ENCODE assay signal across 7 cellular contexts in the genomic region with DNA sequence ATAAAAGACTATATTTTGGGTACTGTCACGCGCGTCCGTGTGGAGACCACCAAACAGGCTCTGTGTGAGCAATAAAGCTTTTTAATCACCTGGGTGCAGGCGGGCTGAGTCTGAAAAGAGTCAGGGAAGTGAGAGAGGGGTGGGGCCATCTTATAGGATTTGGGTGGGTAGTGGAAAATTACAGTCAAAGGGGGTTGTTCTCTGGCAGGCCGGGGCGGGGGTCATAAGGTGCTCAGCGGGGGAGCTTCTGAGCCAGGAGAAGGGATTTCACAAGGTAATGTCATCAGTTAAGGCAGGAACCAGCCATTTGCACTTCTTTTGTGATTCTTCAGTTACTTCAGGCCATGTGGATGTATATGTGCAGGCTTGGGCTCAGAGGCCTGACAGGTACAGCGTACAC. TPM values are rescaled to one million over a fixed set of nuclear protein-coding genes. Genes with fewer than 3 reads are reported as not detected.
DNase-seq lines count a peak whose midpoint lies in the region; ATAC-seq, FAIRE-seq and TF ChIP-seq lines count a peak whose summit lies in the region.
"Not testable (repeated sequence)": the region's sequence is repeated elsewhere in the genome, so short reads cannot be mapped to it uniquely, and the experiment has no call there.

No MANE protein-coding gene starts in this region.

- H3K9me3 Mint-ChIP-seq in WTC11; activated naive CD4-positive, alpha-beta T cell treated with anti-CD3 and anti-CD28 coated beads, Interleukin-2, amount 10 ng/mL, durations not matched to agents 7 days and 5 days; endodermal cell; memory B cell: not testable (repeated sequence)

- CTCF ChIA-PET in WTC11 (lab: Charles Lee): interaction anchor here (0.7 to 3.4 kb wide), 9 partner anchors 11 to 243 kb away, joined by 3 to 14 read pairs (median 6); a partner anchor contains a TSS
- CTCF ChIA-PET in activated naive CD4-positive, alpha-beta T cell treated with anti-CD3 and anti-CD28 coated beads, Interleukin-2, amount 10 ng/mL, durations not matched to agents 7 days and 5 days (lab: Charles Lee): interaction anchor here (1.0 to 2.5 kb wide), 2 partner anchors 9 to 11 kb away, joined by 3 to 9 read pairs; no protein-coding TSS in a partner anchor

- not testable (repeated sequence) for H3K9me2 ChIP-seq in OCI-LY1 (ENCODE audit: low read depth, low read length)

- peak overlapping the region; percentile 93; the same call in 1 of the 2 replicates for H3K9ac ChIP-seq in ES-I3 (ENCODE audit: low read depth, low read length)
- H3K9ac ChIP-seq in OCI-LY1 (ENCODE audit: low read length); endodermal cell (ENCODE audit: extremely low read depth, low read length, poor library complexity, severe bottlenecking): not testable (repeated sequence)

- H3K36me3 Mint-ChIP-seq in WTC11; activated naive CD4-positive, alpha-beta T cell treated with anti-CD3 and anti-CD28 coated beads, Interleukin-2, amount 10 ng/mL, durations not matched to agents 7 days and 5 days; memory B cell: not testable (repeated sequence)
- peaks cover 11% of the 10 kb centered on the region for H3K36me3 Mint-ChIP-seq in endodermal cell (ENCODE audit: low read depth)

- not testable (repeated sequence) for H3K27me3 ChIP-seq in OCI-LY1 (ENCODE audit: insufficient read depth, low read length); endodermal cell (ENCODE audit: control insufficient read depth, insufficient read depth, low read length, poor library complexity, severe bottlenecking); pancreas

- H3K4me2 ChIP-seq in OCI-LY1 (ENCODE audit: low read length): peak overlapping the region; percentile 75; the same call in 1 of the 2 replicates

- not testable (repeated sequence) for FAIRE-seq in pancreas (lab: Jason Lieb, UNC)

- not testable (repeated sequence) for ATAC-seq in WTC11; memory B cell (ENCODE audit: low read depth); pancreas

- not testable (repeated sequence) for H3K4me3 ChIP-seq in OCI-LY1 (ENCODE audit: low read depth, low read length, poor library complexity, severe bottlenecking)
- H3K4me3 ChIP-seq in endodermal cell (ENCODE audit: low read length): peak overlapping the region; percentile 93
- peak overlapping the region in 2 of 4 donors; percentile 100 for H3K4me3 ChIP-seq in pancreas

- intact Hi-C loops in pancreas (cut with DNase I): not testable (repeated sequence)

- not testable (repeated sequence) for H3F3A ChIP-seq in OCI-LY1 (ENCODE audit: insufficient read depth, low read length)

- not testable (repeated sequence) for TF ChIP-seq CTCF in OCI-LY1 (IDR thresholded peaks at IDR 0.05; ENCODE audit: low read length); WTC11 (IDR thresholded peaks at IDR 0.05); endodermal cell (conservative IDR thresholded peaks at IDR 0.05); pancreas (IDR thresholded peaks at IDR 0.05)

- DNase-seq in WTC11 (ENCODE audit: low spot score): peak; percentile 64
- not testable (repeated sequence) for DNase-seq in activated naive CD4-positive, alpha-beta T cell treated with anti-CD3 and anti-CD28 coated beads, Interleukin-2, amount 10 ng/mL, durations not matched to agents 7 days and 5 days; memory B cell (ENCODE audit: low spot score in 2 of 2); pancreas
- peak; percentile 91 for DNase-seq in endodermal cell

- H3K9me3 ChIP-seq in ES-I3 (ENCODE audit: control insufficient read depth, insufficient read depth, low read length); OCI-LY1 (ENCODE audit: low read length); endodermal cell (ENCODE audit: control insufficient read depth, low read length); pancreas: not testable (repeated sequence)

- H3K4me1 ChIP-seq in ES-I3 (ENCODE audit: insufficient read depth, low read length): peaks cover 18% of the 10 kb centered on the region
- peaks cover 23% of the 10 kb centered on the region for H3K4me1 ChIP-seq in OCI-LY1 (ENCODE audit: insufficient read depth, low read length, severe bottlenecking)
- H3K4me1 ChIP-seq in endodermal cell (ENCODE audit: control insufficient read depth, insufficient read depth, low read length): not testable (repeated sequence)
- H3K4me1 ChIP-seq in pancreas: peaks cover 1 to 25% (median 24%) of the 10 kb centered on the region in 3 donors

- H3K4me1 Mint-ChIP-seq in WTC11 (peaks cover 52% of the 10 kb centered on the region), endodermal cell (peaks cover 29% of the 10 kb centered on the region), memory B cell (peaks cover 20% of the 10 kb centered on the region)
- H3K4me1 Mint-ChIP-seq in activated naive CD4-positive, alpha-beta T cell treated with anti-CD3 and anti-CD28 coated beads, Interleukin-2, amount 10 ng/mL, durations not matched to agents 7 days and 5 days: peaks cover 39% of the 10 kb centered on the region

- H3K4me3 Mint-ChIP-seq in WTC11: peak overlapping the region; percentile 99
- peak overlapping the region; percentile 29 for H3K4me3 Mint-ChIP-seq in activated naive CD4-positive, alpha-beta T cell treated with anti-CD3 and anti-CD28 coated beads, Interleukin-2, amount 10 ng/mL, durations not matched to agents 7 days and 5 days
- H3K4me3 Mint-ChIP-seq in endodermal cell: peak overlapping the region; percentile 77
- H3K4me3 Mint-ChIP-seq in memory B cell: peak overlapping the region; percentile 6

- H3K27ac ChIP-seq in OCI-LY1 (ENCODE audit: low read depth, low read length, poor library complexity, severe bottlenecking); endodermal cell (ENCODE audit: low read depth, low read length): not testable (repeated sequence)
- peak overlapping the region in 3 of 4 donors; percentile 94 to 99 (median 98) for H3K27ac ChIP-seq in pancreas

- H3K79me2 ChIP-seq in OCI-LY1 (ENCODE audit: insufficient read depth, low read length): peaks cover 18% of the 10 kb centered on the region

- POLR2A ChIA-PET in WTC11 (lab: Charles Lee): not testable (repeated sequence)

- H2AFZ ChIP-seq in OCI-LY1 (ENCODE audit: low read length): not testable (repeated sequence)

- peak overlapping the region; percentile 96 for H3K27ac Mint-ChIP-seq in WTC11
- not testable (repeated sequence) for H3K27ac Mint-ChIP-seq in activated naive CD4-positive, alpha-beta T cell treated with anti-CD3 and anti-CD28 coated beads, Interleukin-2, amount 10 ng/mL, durations not matched to agents 7 days and 5 days; memory B cell
- H3K27ac Mint-ChIP-seq in endodermal cell: peak overlapping the region; percentile 83

- not testable (repeated sequence) for H4K20me1 ChIP-seq in OCI-LY1 (ENCODE audit: insufficient read depth, low read length)

- 44 to 58% methylated on average over 7 to 9 of the region's 9 CpGs for WGBS in endodermal cell (ENCODE audit: insufficient coverage in 1 of 2, insufficient read length in 1 of 2), 2 experiments
- WGBS in pancreas, 2 donors: 48 to 56% methylated on average over 9 of the region's 9 CpGs

- not testable (repeated sequence) for H3K27me3 Mint-ChIP-seq in WTC11 (ENCODE audit: low read depth); activated naive CD4-positive, alpha-beta T cell treated with anti-CD3 and anti-CD28 coated beads, Interleukin-2, amount 10 ng/mL, durations not matched to agents 7 days and 5 days; endodermal cell (ENCODE audit: insufficient read depth); memory B cell

- not testable (repeated sequence) for H3K36me3 ChIP-seq in ES-I3 (ENCODE audit: insufficient read depth, low read length); OCI-LY1 (ENCODE audit: insufficient read depth, low read length); endodermal cell (ENCODE audit: control insufficient read depth, insufficient read depth, low read length); pancreas

TF ChIP-seq in WTC11, 78 proteins besides CTCF, POLR2A, EP300 and RAD21:
- 0 out of 2 replicates have a peak, but pooled peaks have one; percentile 14 for TF ChIP-seq FOXK1 (CRISPR knock-in tag; IDR thresholded peaks at IDR 0.05)

RNA-seq across cellular contexts. Expression of a gene that starts 1.4 kb away (rescaled TPM):
- total RNA-seq in WTC11 (2021) (47.4 to 54.0 TPM (median 48.9 TPM) in 3 replicates), endodermal cell (10 to 100 TPM; 46.1 to 49.3 TPM), pancreas (10 to 100 TPM; 15.4 to 25.4 (median 17.6) TPM)
- polyA plus RNA-seq in endodermal cell (2013, experiment 1 of 2): 46.1 TPM
- polyA plus RNA-seq in endodermal cell (2013, experiment 2 of 2): 36.0 TPM
- polyA plus RNA-seq in pancreas: 10 to 100 TPM; 10.2 to 20.3 TPM

RNA-seq across cellular contexts. Expression of a gene that starts 57.3 kb away (rescaled TPM):
- 25.6 to 30.0 TPM (median 28.4 TPM) in 3 replicates for total RNA-seq in WTC11 (2021)
- 10 to 100 TPM; 26.4 to 36.3 TPM for total RNA-seq in endodermal cell
- 30.9 TPM for polyA plus RNA-seq in endodermal cell (2013, experiment 1 of 2)
- polyA plus RNA-seq in endodermal cell (2013, experiment 2 of 2): 26.1 TPM
- total RNA-seq in pancreas: 10 to 100 TPM; 18.8 to 36.9 (median 24.5) TPM
- 10 to 100 TPM; 24.3 to 27.1 TPM for polyA plus RNA-seq in pancreas

Comparison
In these comparisons a context has a peak if more than half of its experiments do, and no peak if none do; other contexts are left out.
1. H3K4me3 Mint-ChIP-seq: peak in every context shown above with its lines; median percentile 99 in WTC11; 77 in endodermal cell; 29 in activated naive CD4-positive, alpha-beta T cell treated with anti-CD3 and anti-CD28 coated beads, Interleukin-2, amount 10 ng/mL, durations not matched to agents 7 days and 5 days; 6 in memory B cell.